ENCODE assay signal across 9 cellular contexts in the genomic region with DNA sequence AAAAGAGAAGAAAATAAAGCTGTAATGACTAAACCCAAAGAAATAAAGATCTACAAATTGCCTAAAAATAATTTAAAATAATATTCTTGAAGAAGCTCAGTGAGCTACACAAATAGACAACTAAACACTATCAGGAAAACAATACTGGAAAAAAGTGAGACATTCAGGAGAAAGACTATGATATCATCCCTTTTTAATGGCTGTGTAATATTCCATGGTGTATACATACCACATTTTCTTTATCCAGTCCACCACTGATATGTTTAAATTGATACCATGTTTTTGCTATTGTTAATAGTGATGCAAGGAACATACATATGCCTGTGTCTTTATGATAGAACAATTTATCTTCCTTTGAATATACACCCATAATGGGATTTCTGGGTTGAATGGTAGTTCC. TPM values are rescaled to one million over a fixed set of nuclear protein-coding genes. Genes with fewer than 3 reads are reported as not detected.
"Had no signal": no experiment of that assay in that cellular context is flagged by ENCODE, and none has a peak within 500 bp of the region (broad histone marks: within the 10 kb centered on the region; RNA-seq: fewer than 3 reads in every experiment).

No MANE protein-coding gene starts in this region.

- DNase-seq: GDM1, GF-D8 had no signal

- ATAC-seq: GM12878 had no signal

- FAIRE-seq: G401.6, GM12878, GM12891, GM12892, GM18507, GM19239 had no signal

- H3K4me3 ChIP-seq: GM12878 had no signal

RNA-seq across cellular contexts. Expression of a gene that starts 13.1 kb away (rescaled TPM):
- total RNA-seq: G401, GM12878 had no signal
- polyA plus RNA-seq: GM12878 had no signal

RNA-seq across cellular contexts. Expression of a gene that starts 17.3 kb away (rescaled TPM):
- total RNA-seq: G401, GM12878 had no signal
- polyA plus RNA-seq: GM12878 had no signal

RNA-seq across cellular contexts. Expression of a gene that starts 20.8 kb away (rescaled TPM):
- total RNA-seq: G401, GM12878 had no signal
- polyA plus RNA-seq: GM12878 had no signal

RNA-seq across cellular contexts. Expression of a gene that starts 38.2 kb away (rescaled TPM):
- total RNA-seq: G401, GM12878 had no signal
- polyA plus RNA-seq: GM12878 had no signal

RNA-seq across cellular contexts. Expression of a gene that starts 54.8 kb away (rescaled TPM):
- total RNA-seq: G401, GM12878 had no signal
- polyA plus RNA-seq: GM12878 had no signal
